Comparison of ENCODE assay signal across 8 cellular contexts in the genomic region with DNA sequence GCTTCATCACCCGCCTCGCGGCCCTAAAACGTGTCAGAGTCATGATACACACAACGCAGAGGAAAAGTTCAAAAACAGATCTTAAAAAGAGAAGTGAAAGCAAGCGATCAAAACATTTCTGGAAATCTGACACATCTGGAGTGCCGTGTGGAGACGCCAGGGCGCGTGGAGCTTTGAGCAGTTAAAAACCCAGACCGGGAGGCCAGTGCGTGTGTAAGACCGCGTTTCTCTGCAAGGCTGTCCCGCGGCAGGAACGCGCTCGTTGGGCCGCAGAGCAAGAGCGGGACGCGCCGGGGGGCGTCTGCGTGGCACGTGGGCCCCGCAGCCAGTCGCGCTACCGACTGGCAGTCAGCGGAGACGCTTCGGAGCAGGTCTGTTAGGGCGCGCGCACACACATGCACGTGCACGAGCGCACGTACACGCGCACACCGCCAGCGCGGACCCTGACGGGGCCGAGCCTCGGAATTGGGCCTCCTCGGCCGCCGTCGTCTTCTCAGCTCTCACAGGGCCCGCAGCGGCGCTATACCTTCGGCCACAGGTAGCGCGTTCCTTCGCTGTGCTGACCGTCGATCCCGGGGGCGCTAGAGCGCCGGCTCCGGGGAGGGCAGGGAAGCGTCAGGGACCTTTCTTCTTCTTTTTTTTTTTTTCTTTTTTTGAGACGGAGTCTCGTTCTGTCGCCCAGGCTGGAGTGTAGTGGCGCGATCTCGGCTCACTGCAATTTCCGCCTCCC.
DNase-seq lines count a peak whose midpoint lies in the region; ATAC-seq and TF ChIP-seq lines count a peak whose summit lies in the region.

No MANE protein-coding gene starts in this region.

- ATAC-seq in HG02798 (IDR thresholded peaks at IDR 0.05; ENCODE audit: poor library complexity, unreplicated experiment), result peak; percentile 93

- DNase-seq in NCI-H146 (lab: John Stamatoyannopoulos, UW), result peak; percentile 95
- peak; percentile 58 for DNase-seq in T1000 (lab: John Stamatoyannopoulos, UW)
- peak; percentile 90 for DNase-seq in astrocyte of the spinal cord (ENCODE audit: low read depth, low spot score)
- peak; percentile 63 to 68 for DNase-seq in hippocampal formation (lab: John Stamatoyannopoulos, UW)
- DNase-seq in retina, result peak; percentile 95
- no peak for DNase-seq in NCI-H1048 (lab: John Stamatoyannopoulos, UW)

- in situ Hi-C loops in astrocyte of the spinal cord (cut with HindIII; ENCODE audit: low sequenced_read_pairs), result no loop called here

- H3K4me3 ChIP-seq in GM12875 (ENCODE audit: low read depth, low read length) (peak overlapping the region; percentile 67), astrocyte of the spinal cord (ENCODE audit: low read depth, low read length) (peak overlapping the region; percentile 56)

- TF ChIP-seq CTCF in GM12875 (IDR thresholded peaks at IDR 0.05; ENCODE audit: borderline replicate concordance, insufficient read depth, low read depth, low read length) (peak; percentile 66), astrocyte of the spinal cord (IDR thresholded peaks at IDR 0.05; ENCODE audit: low read depth, low read length) (peak; percentile 48)
